Comparison of ENCODE assay signal across 27 cellular contexts in the genomic region with DNA sequence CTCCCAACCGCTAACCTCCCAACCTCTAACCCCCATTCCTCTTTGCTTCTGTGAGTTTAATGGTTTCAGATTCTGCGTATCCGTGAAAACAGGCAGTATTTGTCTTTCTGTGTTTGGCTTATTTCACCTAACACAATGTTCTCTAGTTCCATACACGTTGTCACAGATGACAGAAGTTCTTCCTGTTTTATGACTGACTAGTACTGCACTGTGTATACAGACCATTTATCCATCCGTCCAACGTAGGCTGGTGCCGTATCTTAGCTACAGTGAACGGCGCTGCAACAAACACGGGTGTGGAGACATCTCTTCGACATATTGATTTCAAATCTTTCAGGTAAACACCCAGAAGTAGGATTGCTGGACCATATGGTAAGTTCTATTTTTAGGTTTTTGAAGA.
"Had no signal": no experiment of that assay in that cellular context is flagged by ENCODE, and none has a peak within 500 bp of the region (broad histone marks: within the 10 kb centered on the region; RNA-seq: fewer than 3 reads in every experiment).

No MANE protein-coding gene starts in this region.

- H3K4me3 ChIP-seq: ascending aorta, esophagus squamous epithelium, heart right ventricle, left ventricle myocardium inferior, lung, tibial nerve had no signal

- H3K36me3 ChIP-seq: ascending aorta, esophagus squamous epithelium, heart right ventricle, left ventricle myocardium inferior, tibial nerve had no signal

- H3K4me3 Mint-ChIP-seq: activated CD4-positive, alpha-beta memory T cell treated with anti-CD3 and anti-CD28 coated beads, Interleukin-2, amount 10 ng/mL, durations not matched to agents 7 days and 5 days; activated CD4-positive, alpha-beta T cell treated with anti-CD3 and anti-CD28 coated beads, Interleukin-2, amount 10 ng/mL, durations not matched to agents 24 days and 14 days; activated naive CD4-positive, alpha-beta T cell treated with anti-CD3 and anti-CD28 coated beads, Interleukin-2, amount 10 ng/mL, durations not matched to agents 7 days and 5 days; activated naive CD8-positive, alpha-beta T cell treated with anti-CD3 and anti-CD28 coated beads, Interleukin-2, amount 10 ng/mL, durations not matched to agents 7 days and 5 days; activated T-cell treated with anti-CD3 and anti-CD28 coated beads, Interleukin-2, amount 50 U/mL, for 24 hours; brain; natural killer cell treated with Interleukin-12 subunit alpha and Interleukin-12 subunit beta and Interleukin-15 and Interleukin-18, amount 100 ng/mL, for 72 hours; T-helper 1 cell treated with Interleukin-12 subunit alpha and Interleukin-12 subunit beta and Interleukin-4 antibody, amounts not matched to agents 30 μg/mL and 1 μg/mL, for 36 hours had no signal

- H3K4me1 Mint-ChIP-seq: activated naive CD4-positive, alpha-beta T cell treated with anti-CD3 and anti-CD28 coated beads, Interleukin-2, amount 10 ng/mL, durations not matched to agents 7 days and 5 days had no signal

- H3K27me3 ChIP-seq: ascending aorta, esophagus squamous epithelium, heart right ventricle, tibial nerve had no signal

- H3K9me3 Mint-ChIP-seq: activated CD4-positive, alpha-beta memory T cell treated with anti-CD3 and anti-CD28 coated beads, Interleukin-2, amount 10 ng/mL, durations not matched to agents 7 days and 5 days; activated CD4-positive, alpha-beta T cell treated with anti-CD3 and anti-CD28 coated beads, Interleukin-2, amount 10 ng/mL, durations not matched to agents 24 days and 14 days; activated naive CD4-positive, alpha-beta T cell treated with anti-CD3 and anti-CD28 coated beads, Interleukin-2, amount 10 ng/mL, durations not matched to agents 7 days and 5 days; activated naive CD8-positive, alpha-beta T cell treated with anti-CD3 and anti-CD28 coated beads, Interleukin-2, amount 10 ng/mL, durations not matched to agents 7 days and 5 days; activated T-cell treated with anti-CD3 and anti-CD28 coated beads, Interleukin-2, amount 50 U/mL, for 24 hours; natural killer cell treated with Interleukin-12 subunit alpha and Interleukin-12 subunit beta and Interleukin-15 and Interleukin-18, amount 100 ng/mL, for 72 hours; T-helper 1 cell treated with Interleukin-12 subunit alpha and Interleukin-12 subunit beta and Interleukin-4 antibody, amounts not matched to agents 30 μg/mL and 1 μg/mL, for 36 hours had no signal

- H3K9me3 ChIP-seq: ascending aorta, esophagus squamous epithelium, heart right ventricle, left ventricle myocardium inferior, tibial nerve had no signal

- H3K27me3 Mint-ChIP-seq: activated CD4-positive, alpha-beta memory T cell treated with anti-CD3 and anti-CD28 coated beads, Interleukin-2, amount 10 ng/mL, durations not matched to agents 7 days and 5 days; activated CD4-positive, alpha-beta T cell treated with anti-CD3 and anti-CD28 coated beads, Interleukin-2, amount 10 ng/mL, durations not matched to agents 24 days and 14 days; activated T-cell treated with anti-CD3 and anti-CD28 coated beads, Interleukin-2, amount 50 U/mL, for 24 hours; brain had no signal

- ATAC-seq: heart right ventricle; natural killer cell treated with Interleukin-12 subunit alpha and Interleukin-12 subunit beta and Interleukin-15 and Interleukin-18, amount 100 ng/mL, for 72 hours; right cardiac atrium had no signal

- FAIRE-seq: urothelium cell line had no signal

- H3K36me3 Mint-ChIP-seq: activated naive CD4-positive, alpha-beta T cell treated with anti-CD3 and anti-CD28 coated beads, Interleukin-2, amount 10 ng/mL, durations not matched to agents 7 days and 5 days; activated naive CD8-positive, alpha-beta T cell treated with anti-CD3 and anti-CD28 coated beads, Interleukin-2, amount 10 ng/mL, durations not matched to agents 7 days and 5 days; natural killer cell treated with Interleukin-12 subunit alpha and Interleukin-12 subunit beta and Interleukin-15 and Interleukin-18, amount 100 ng/mL, for 72 hours had no signal

- DNase-seq: activated CD4-positive, alpha-beta memory T cell treated with anti-CD3 and anti-CD28 coated beads, Interleukin-2, amount 10 ng/mL, durations not matched to agents 7 days and 5 days; activated CD4-positive, alpha-beta T cell treated with anti-CD3 and anti-CD28 coated beads, Interleukin-2, amount 10 ng/mL, durations not matched to agents 24 days and 14 days; activated CD4-positive, CD25-positive, alpha-beta regulatory T cell treated with anti-CD3 and anti-CD28 coated beads, Interleukin-2, amount 50 U/mL, for 72 hours; activated CD8-positive, alpha-beta memory T cell treated with anti-CD3 and anti-CD28 coated beads, Interleukin-2, amount 50 U/mL, for 48 hours; activated gamma-delta T cell; activated naive CD4-positive, alpha-beta T cell treated with anti-CD3 and anti-CD28 coated beads, Interleukin-2, amount 10 ng/mL, durations not matched to agents 7 days and 5 days; activated naive CD8-positive, alpha-beta T cell treated with anti-CD3 and anti-CD28 coated beads, Interleukin-2, amount 10 ng/mL, durations not matched to agents 7 days and 5 days; activated T-cell treated with anti-CD3 and anti-CD28 coated beads, Interleukin-2, amount 50 U/mL, for 24 hours; cortex of kidney; esophagus squamous epithelium; foreskin melanocyte; heart right ventricle; kidney glomerular epithelial cell; left ventricle myocardium inferior; mesendoderm; right cardiac atrium; stimulated activated CD4-positive, alpha-beta T cell treated with anti-CD3 and anti-CD28 coated beads, Interleukin-2, amount 100 ng/mL, for 48 hours; stimulated activated naive CD4-positive, alpha-beta T cell treated with Interleukin-2 at 50 U/mL for 16 hours; T-helper 9 cell had no signal

- H3K27ac ChIP-seq: ascending aorta, epithelial cell of prostate, esophagus squamous epithelium, heart right ventricle, left ventricle myocardium inferior, tibial nerve had no signal

- H3K27ac Mint-ChIP-seq: activated CD4-positive, alpha-beta memory T cell treated with anti-CD3 and anti-CD28 coated beads, Interleukin-2, amount 10 ng/mL, durations not matched to agents 7 days and 5 days; activated CD4-positive, alpha-beta T cell treated with anti-CD3 and anti-CD28 coated beads, Interleukin-2, amount 10 ng/mL, durations not matched to agents 24 days and 14 days; activated naive CD4-positive, alpha-beta T cell treated with anti-CD3 and anti-CD28 coated beads, Interleukin-2, amount 10 ng/mL, durations not matched to agents 7 days and 5 days; activated naive CD8-positive, alpha-beta T cell treated with anti-CD3 and anti-CD28 coated beads, Interleukin-2, amount 10 ng/mL, durations not matched to agents 7 days and 5 days; activated T-cell treated with anti-CD3 and anti-CD28 coated beads, Interleukin-2, amount 50 U/mL, for 24 hours; natural killer cell treated with Interleukin-12 subunit alpha and Interleukin-12 subunit beta and Interleukin-15 and Interleukin-18, amount 100 ng/mL, for 72 hours; T-helper 1 cell treated with Interleukin-12 subunit alpha and Interleukin-12 subunit beta and Interleukin-4 antibody, amounts not matched to agents 30 μg/mL and 1 μg/mL, for 36 hours had no signal
